18 cellular contexts compared by ENCODE assay signal in genomic region chr3:158261371-158261991, GRCh38.
A peak's percentile ranks its signal among the peaks of the same experiment; 100 is the strongest.
DNase-seq lines count a peak whose midpoint lies in the region; ATAC-seq, FAIRE-seq and TF ChIP-seq lines count a peak whose summit lies in the region.
"Had no signal": no experiment of that assay in that cellular context is flagged by ENCODE, and none has a peak within 500 bp of the region (broad histone marks: within the 10 kb centered on the region; RNA-seq: fewer than 3 reads in every experiment).

No MANE protein-coding gene starts in this region.

- no peak overlapping the region for H3K4me3 ChIP-seq in epithelial cell of esophagus (ENCODE audit: low read length)
- H3K4me3 ChIP-seq: gastrocnemius medialis, GM12878, left ventricle myocardium inferior, pancreas, SJCRH30, tibial artery had no signal

- peak; percentile 30 for TF ChIP-seq CTCF in epithelial cell of esophagus (IDR thresholded peaks at IDR 0.05; ENCODE audit: insufficient read depth, low read depth, low read length, missing control alignments)

- peak; percentile 24 for FAIRE-seq in GM18507 (lab: Jason Lieb, UNC)
- FAIRE-seq: GM12878, TTC549 had no signal

- DNase-seq in DMS 273 (lab: John Stamatoyannopoulos, UW; ENCODE audit: unreplicated experiment) (peak; percentile 64), GM18507 (ENCODE audit: extremely low spot score, insufficient read length, low read depth) (no peak), NCI-H524 treated with DMSO at 0.1 percent for 48 hours (lab: John Stamatoyannopoulos, UW) (peak; percentile 81), epithelial cell of esophagus (ENCODE audit: low read depth) (peak; percentile 32)
- DNase-seq in central memory CD4-positive, alpha-beta T cell, result no peak
- DNase-seq: activated CD4-positive, alpha-beta T cell treated with anti-CD3 and anti-CD28 coated beads, Interleukin-2, amount 50 U/mL, for 1 hour; activated T-cell treated with anti-CD3 and anti-CD28 coated beads, Interleukin-2, amount 50 U/mL, for 24 hours; CD4-positive, CD25-positive, alpha-beta regulatory T cell; gastrocnemius medialis; left ventricle myocardium inferior; NCI-H187 treated with DMSO at 0.1 percent for 48 hours; pancreas; SJCRH30; tibial artery had no signal

- ATAC-seq in GM19397 (IDR thresholded peaks at IDR 0.05; ENCODE audit: unreplicated experiment) (no peak), GM18511 (IDR thresholded peaks at IDR 0.05; ENCODE audit: unreplicated experiment) (no peak)
- ATAC-seq: gastrocnemius medialis, GM12878, pancreas had no signal

Comparison
In these comparisons a context has a peak if more than half of its experiments do, and no peak if none do; other contexts are left out.
1. DNase-seq: peak in DMS 273 (single experiment), NCI-H524 treated with DMSO at 0.1 percent for 48 hours (single experiment) and epithelial cell of esophagus (single experiment); none in GM18507 (single experiment) and central memory CD4-positive, alpha-beta T cell (single experiment).